2 cellular contexts compared by ENCODE assay signal in genomic region chr5:153799466-153799865, GRCh38.
TF ChIP-seq lines count a peak whose summit lies in the region.

No MANE protein-coding gene starts in this region.

TF ChIP-seq in A549, 52 proteins besides CTCF, POLR2A, EP300 and RAD21:
- TF ChIP-seq MAFK (IDR thresholded peaks at IDR 0.05; ENCODE audit: partially characterized antibody) = peak; percentile 53
- TF ChIP-seq RFX5 (IDR thresholded peaks at IDR 0.05) = no peak
TF ChIP-seq in A549: peak in this region for 1.

TF ChIP-seq in IMR-90, 13 proteins besides CTCF, POLR2A, EP300 and RAD21:
- TF ChIP-seq MAFK (IDR thresholded peaks at IDR 0.05; ENCODE audit: low read depth, low read length) (0 out of 2 replicates have a peak, but pooled peaks have one; percentile 2), RFX5 (IDR thresholded peaks at IDR 0.05; ENCODE audit: low read depth, low read length) (no peak)
TF ChIP-seq in IMR-90: peak in this region for 1.
